8 cellular contexts compared by ENCODE assay signal in genomic region chrX:24025741-24026402, GRCh38. TPM values are rescaled to one million over a fixed set of nuclear protein-coding genes. Genes with fewer than 3 reads are reported as not detected.
DNase-seq lines count a peak whose midpoint lies in the region; ATAC-seq, FAIRE-seq and TF ChIP-seq lines count a peak whose summit lies in the region.

No MANE protein-coding gene starts in this region.

- ATAC-seq in GM19455 (IDR thresholded peaks at IDR 0.05; ENCODE audit: unreplicated experiment) (peak; percentile 33), HG03565 (IDR thresholded peaks at IDR 0.05; ENCODE audit: unreplicated experiment) (peak; percentile 17)
- ATAC-seq in naive thymus-derived CD8-positive, alpha-beta T cell = peak; percentile 38 to 53

- no peaks in the 10 kb centered on the region for H3K27me3 Mint-ChIP-seq in naive thymus-derived CD8-positive, alpha-beta T cell

- H4K20me1 ChIP-seq in DOHH2 (ENCODE audit: control insufficient read depth, insufficient read depth, low read depth, low read length) = no peaks in the 10 kb centered on the region

- H3K4me3 ChIP-seq in DOHH2 (ENCODE audit: low read length) = peak overlapping the region; percentile 88
- peak overlapping the region; percentile 80 for H3K4me3 ChIP-seq in SK-N-MC

- peaks cover 47% of the 10 kb centered on the region for H3K79me2 ChIP-seq in DOHH2 (ENCODE audit: control insufficient read depth, low read length)

- peaks cover 24% of the 10 kb centered on the region for H3K4me1 ChIP-seq in DOHH2 (ENCODE audit: control insufficient read depth, low read length)

- 0 out of 2 replicates have a peak, but pooled peaks cover 3% of the 10 kb centered on the region for H3F3A ChIP-seq in DOHH2 (ENCODE audit: control insufficient read depth, insufficient read depth)

- peaks cover 10 to 26% (median 16%) of the 10 kb centered on the region in 4 donors for H3K4me1 Mint-ChIP-seq in naive thymus-derived CD8-positive, alpha-beta T cell

- H3K4me3 Mint-ChIP-seq in naive thymus-derived CD8-positive, alpha-beta T cell = peak overlapping the region; percentile 76 to 92 (median 86)

- H3K4me2 ChIP-seq in DOHH2 (ENCODE audit: low read length) = peak overlapping the region; percentile 81

- POLR2A ChIA-PET in naive thymus-derived CD8-positive, alpha-beta T cell (lab: Charles Lee) = interaction anchor here (0.7 to 4.5 kb wide), 9 partner anchors 13 to 245 kb away, joined by 3 to 65 read pairs (median 6); partner anchors contain the start of genes APOO, CXorf58, EIF2S3 and SAT1

- no peak for TF ChIP-seq CTCF in DOHH2 (IDR thresholded peaks at IDR 0.05; ENCODE audit: low read depth, low read length, poor library complexity, severe bottlenecking)
- no peak for TF ChIP-seq CTCF in GM10266 (IDR thresholded peaks at IDR 0.05; ENCODE audit: control insufficient read depth, insufficient read depth, low read depth, missing control alignments)

- no peaks in the 10 kb centered on the region for H3K9me2 ChIP-seq in DOHH2 (replicated peaks; ENCODE audit: control insufficient read depth, low read length)

- no peaks in the 10 kb centered on the region for H3K9me3 ChIP-seq in DOHH2 (ENCODE audit: control insufficient read depth, insufficient read depth, low read length)
- no peaks in the 10 kb centered on the region for H3K9me3 ChIP-seq in SK-N-MC (ENCODE audit: low read depth, low read length)

- peak overlapping the region; percentile 67 for H3K27ac ChIP-seq in DOHH2 (ENCODE audit: low read depth, low read length)
- peak overlapping the region; percentile 89 for H3K27ac ChIP-seq in SK-N-MC
- peak overlapping the region; percentile 79 for H3K27ac ChIP-seq in epithelial cell of prostate

- H3K9ac ChIP-seq in SK-N-MC (ENCODE audit: insufficient read length) = peak overlapping the region; percentile 84

- no peaks in the 10 kb centered on the region for H3K27me3 ChIP-seq in DOHH2 (ENCODE audit: control insufficient read depth, low read length)

- FAIRE-seq in GM12891 (lab: Jason Lieb, UNC) = no peak

- no peak for TF ChIP-seq POLR2A in GM12891 (IDR thresholded peaks at IDR 0.05; ENCODE audit: low read depth, low read length)

- peak overlapping the region; percentile 79 to 96 (median 92) for H3K27ac Mint-ChIP-seq in naive thymus-derived CD8-positive, alpha-beta T cell

- DNase-seq in SK-N-MC (ENCODE audit: low read depth, low spot score) (no peak), epithelial cell of prostate (ENCODE audit: low read depth, low spot score) (no peak), GM10266 (ENCODE audit: extremely low spot score) (no peak), GM12891 (ENCODE audit: insufficient read length, low spot score) (no peak)
- DNase-seq in naive thymus-derived CD8-positive, alpha-beta T cell = peak in 1 of 10 donors; percentile 8

- peaks cover 0 to 3% (median 2%) of the 10 kb centered on the region in 3 donors for H3K36me3 Mint-ChIP-seq in naive thymus-derived CD8-positive, alpha-beta T cell

- H3K36me3 ChIP-seq in DOHH2 (ENCODE audit: control insufficient read depth, low read length) = peaks cover 34% of the 10 kb centered on the region
- H3K36me3 ChIP-seq in SK-N-MC (ENCODE audit: insufficient read depth, low read length) = no peaks in the 10 kb centered on the region

- H3K9me3 Mint-ChIP-seq in naive thymus-derived CD8-positive, alpha-beta T cell = peaks cover 0 to 2% (median 0%) of the 10 kb centered on the region in 9 donors

TF ChIP-seq in GM12891, 5 proteins besides CTCF, POLR2A, EP300 and RAD21:
- TF ChIP-seq POU2F2 (IDR thresholded peaks at IDR 0.05; ENCODE audit: low read depth, low read length) = no peak
- TF ChIP-seq TAF1 (IDR thresholded peaks at IDR 0.05; ENCODE audit: low read depth, low read length) = no peak
- TF ChIP-seq SPI1 (IDR thresholded peaks at IDR 0.05; ENCODE audit: low read depth, low read length) = no peak

RNA-seq across cellular contexts. Expression of gene KLHL15, which starts 1.1 kb away (rescaled TPM):
- total RNA-seq in naive thymus-derived CD8-positive, alpha-beta T cell = 1 to 10 TPM; 8.8 to 8.9 TPM
- polyA plus RNA-seq in naive thymus-derived CD8-positive, alpha-beta T cell = 1 to 10 TPM; 1.8 to 2.7 (median 2.5) TPM
- polyA plus RNA-seq in GM12891 (2012; ENCODE audit: low read depth, missing spikeins) = 4.4 TPM

RNA-seq across cellular contexts. Expression of gene EIF2S3, which starts 28.9 kb away (rescaled TPM):
- total RNA-seq in naive thymus-derived CD8-positive, alpha-beta T cell = 100 to 1,000 TPM; 267 to 283 TPM
- polyA plus RNA-seq in naive thymus-derived CD8-positive, alpha-beta T cell = 100 to 1,000 TPM; 123 to 148 (median 141) TPM
- polyA plus RNA-seq in GM12891 (2012; ENCODE audit: low read depth, missing spikeins) = 123 TPM
